ENCODE assay signal across 17 cellular contexts in the genomic region with DNA sequence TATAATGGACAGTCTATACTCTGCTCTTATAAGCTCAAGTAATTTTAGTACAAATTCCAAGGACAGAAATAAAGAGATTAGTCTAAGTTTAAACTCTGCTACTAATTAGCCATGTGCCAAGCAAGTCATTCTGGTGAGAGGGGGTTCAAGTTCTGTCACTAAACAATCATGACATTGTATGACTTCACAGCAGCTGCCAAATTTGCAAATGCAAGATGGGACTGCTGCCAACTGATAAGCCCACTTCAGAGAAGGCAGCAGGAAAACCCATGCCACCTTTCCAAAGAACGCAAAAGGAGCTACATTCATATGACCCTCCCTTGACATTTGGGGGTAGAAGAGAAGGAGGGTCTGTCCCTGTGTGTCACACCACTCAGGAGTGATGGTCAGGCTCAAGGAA.
A peak's percentile ranks its signal among the peaks of the same experiment; 100 is the strongest.
DNase-seq lines count a peak whose midpoint lies in the region; ATAC-seq and TF ChIP-seq lines count a peak whose summit lies in the region.
"Had no signal": no experiment of that assay in that cellular context is flagged by ENCODE, and none has a peak within 500 bp of the region (broad histone marks: within the 10 kb centered on the region; RNA-seq: fewer than 3 reads in every experiment).

No MANE protein-coding gene starts in this region.

- H3K36me3 Mint-ChIP-seq in Calu3 (ENCODE audit: insufficient read depth, unreplicated experiment): no peaks in the 10 kb centered on the region
- H3K36me3 Mint-ChIP-seq: activated naive CD8-positive, alpha-beta T cell treated with anti-CD3 and anti-CD28 coated beads, Interleukin-2, amount 10 ng/mL, durations not matched to agents 7 days and 5 days; naive thymus-derived CD8-positive, alpha-beta T cell had no signal

- H3K27me3 Mint-ChIP-seq in Calu3 (ENCODE audit: unreplicated experiment): no peaks in the 10 kb centered on the region

- peaks cover 4% of the 10 kb centered on the region for H3K9me3 Mint-ChIP-seq in Calu3 (ENCODE audit: low read depth, unreplicated experiment)
- H3K9me3 Mint-ChIP-seq: activated naive CD8-positive, alpha-beta T cell treated with anti-CD3 and anti-CD28 coated beads, Interleukin-2, amount 10 ng/mL, durations not matched to agents 7 days and 5 days; activated T-helper 1 cell treated with anti-CD3 and anti-CD28 coated beads, Interleukin-12 subunit alpha, Interleukin-12 subunit beta, Interleukin-2, Interleukin-4 antibody, amounts not matched to agents 30 ng/mL and 10 ng/mL and 1 ng/mL, durations not matched to agents 14 hours and 24 hours and 36 hours; naive thymus-derived CD8-positive, alpha-beta T cell had no signal

- peak; percentile 73 for DNase-seq in Calu3
- DNase-seq in HT-29 (ENCODE audit: low spot score): peak; percentile 36
- DNase-seq in NCI-H69 (lab: John Stamatoyannopoulos, UW): peak; percentile 25
- DNase-seq in left kidney (ENCODE audit: low read depth, low spot score): peak; percentile 32
- DNase-seq in pons (ENCODE audit: low spot score): no peak
- no peak for DNase-seq in HK-2 (ENCODE audit: unreplicated experiment)
- no peak for DNase-seq in occipital lobe (lab: John Stamatoyannopoulos, UW)
- DNase-seq: activated CD4-positive, CD25-positive, alpha-beta regulatory T cell; activated naive CD8-positive, alpha-beta T cell treated with anti-CD3 and anti-CD28 coated beads, Interleukin-2, amount 10 ng/mL, durations not matched to agents 7 days and 5 days; Karpas-422; naive thymus-derived CD8-positive, alpha-beta T cell; NCI-H187; spleen; T-helper 17 cell had no signal

- H3K4me3 Mint-ChIP-seq in Calu3 (ENCODE audit: low read depth, unreplicated experiment): peak overlapping the region; percentile 18
- H3K4me3 Mint-ChIP-seq: activated naive CD8-positive, alpha-beta T cell treated with anti-CD3 and anti-CD28 coated beads, Interleukin-2, amount 10 ng/mL, durations not matched to agents 7 days and 5 days; activated T-helper 1 cell treated with anti-CD3 and anti-CD28 coated beads, Interleukin-12 subunit alpha, Interleukin-12 subunit beta, Interleukin-2, Interleukin-4 antibody, amounts not matched to agents 30 ng/mL and 10 ng/mL and 1 ng/mL, durations not matched to agents 14 hours and 24 hours and 36 hours; naive thymus-derived CD8-positive, alpha-beta T cell; T-helper 17 cell had no signal

- intact Hi-C loops in Calu3 (cut with micrococcal nuclease; ENCODE audit: unreplicated experiment): no loop called here

- H3K4me1 Mint-ChIP-seq in Calu3 (ENCODE audit: low read depth, unreplicated experiment): peaks cover 29% of the 10 kb centered on the region
- H3K4me1 Mint-ChIP-seq: activated naive CD8-positive, alpha-beta T cell treated with anti-CD3 and anti-CD28 coated beads, Interleukin-2, amount 10 ng/mL, durations not matched to agents 7 days and 5 days; naive thymus-derived CD8-positive, alpha-beta T cell; T-helper 17 cell had no signal

- ATAC-seq in HG03520 (IDR thresholded peaks at IDR 0.05; ENCODE audit: unreplicated experiment): no peak
- ATAC-seq: esophagus mucosa; naive thymus-derived CD8-positive, alpha-beta T cell; T-helper 17 cell had no signal

- H3K27ac Mint-ChIP-seq in Calu3 (ENCODE audit: unreplicated experiment): peak overlapping the region; percentile 52
- H3K27ac Mint-ChIP-seq: activated naive CD8-positive, alpha-beta T cell treated with anti-CD3 and anti-CD28 coated beads, Interleukin-2, amount 10 ng/mL, durations not matched to agents 7 days and 5 days; activated T-helper 1 cell treated with anti-CD3 and anti-CD28 coated beads, Interleukin-12 subunit alpha, Interleukin-12 subunit beta, Interleukin-2, Interleukin-4 antibody, amounts not matched to agents 30 ng/mL and 10 ng/mL and 1 ng/mL, durations not matched to agents 14 hours and 24 hours and 36 hours; naive thymus-derived CD8-positive, alpha-beta T cell; T-helper 17 cell had no signal

- CTCF ChIA-PET in Calu3 (lab: Charles Lee): interaction anchor here (0.6 to 1.7 kb wide), 2 partner anchors 22 to 412 kb away, joined by 3 to 5 read pairs; no protein-coding TSS in a partner anchor

- BruUV-seq in Calu3 (replicated peaks; lab: Mats Ljungman, UMichigan): no TSS peak

- no peak for TF ChIP-seq CTCF in Calu3 (IDR thresholded peaks at IDR 0.05; ENCODE audit: unreplicated experiment)

Comparison
In these comparisons a context has a peak if more than half of its experiments do, and no peak if none do; other contexts are left out.
1. DNase-seq: peak in Calu3 (single experiment), HT-29 (single experiment), NCI-H69 (single experiment) and left kidney (single experiment); none in pons (single experiment), HK-2 (single experiment) and occipital lobe (single experiment).